ENCODE assay signal across 28 cellular contexts in the genomic region with DNA sequence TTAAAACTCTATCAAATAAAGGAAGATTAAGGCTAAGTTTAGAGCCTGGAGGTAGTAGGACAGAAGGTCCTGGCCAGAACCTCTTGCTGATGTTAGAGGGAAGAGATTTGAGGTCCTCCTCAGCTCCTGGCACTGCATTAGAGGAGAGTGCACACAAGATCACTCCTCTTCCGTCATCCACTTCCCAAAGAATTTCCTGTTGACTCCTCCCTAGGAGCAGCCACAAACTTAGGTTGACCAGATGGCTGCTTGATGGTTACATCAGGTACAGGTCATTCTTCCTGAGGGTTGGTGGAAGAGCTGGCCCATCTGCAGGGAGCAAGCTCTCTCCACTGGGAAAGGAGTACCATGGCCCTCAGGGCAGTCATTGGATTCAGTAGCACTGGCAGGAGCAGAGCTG.
"Had no signal": no experiment of that assay in that cellular context is flagged by ENCODE, and none has a peak within 500 bp of the region (broad histone marks: within the 10 kb centered on the region; RNA-seq: fewer than 3 reads in every experiment).

No MANE protein-coding gene starts in this region.

- H3K36me3 ChIP-seq: ascending aorta, MG63, SJSA1 had no signal

- H3K9me3 Mint-ChIP-seq: activated B cell treated with CpG ODN at 0.5 μM for 24 hours; activated CD4-positive, alpha-beta memory T cell treated with anti-CD3 and anti-CD28 coated beads, Interleukin-2, amount 10 ng/mL, durations not matched to agents 7 days and 5 days; activated naive CD8-positive, alpha-beta T cell treated with anti-CD3 and anti-CD28 coated beads for 36 hours had no signal

- H3K4me3 Mint-ChIP-seq: activated B cell treated with CpG ODN at 0.5 μM for 24 hours; activated CD4-positive, alpha-beta memory T cell treated with anti-CD3 and anti-CD28 coated beads, Interleukin-2, amount 10 ng/mL, durations not matched to agents 7 days and 5 days; activated CD8-positive, alpha-beta memory T cell treated with anti-CD3 and anti-CD28 coated beads, Interleukin-2, amount 10 ng/mL, durations not matched to agents 7 days and 5 days; activated naive CD8-positive, alpha-beta T cell treated with anti-CD3 and anti-CD28 coated beads for 36 hours had no signal

- H3K27ac Mint-ChIP-seq: activated B cell treated with CpG ODN at 0.5 μM for 24 hours; activated CD4-positive, alpha-beta memory T cell treated with anti-CD3 and anti-CD28 coated beads, Interleukin-2, amount 10 ng/mL, durations not matched to agents 7 days and 5 days; activated CD8-positive, alpha-beta memory T cell treated with anti-CD3 and anti-CD28 coated beads, Interleukin-2, amount 10 ng/mL, durations not matched to agents 7 days and 5 days; activated naive CD8-positive, alpha-beta T cell treated with anti-CD3 and anti-CD28 coated beads for 36 hours had no signal

- H3K4me1 Mint-ChIP-seq: activated B cell treated with CpG ODN at 0.5 μM for 24 hours; activated CD4-positive, alpha-beta memory T cell treated with anti-CD3 and anti-CD28 coated beads, Interleukin-2, amount 10 ng/mL, durations not matched to agents 7 days and 5 days; activated CD8-positive, alpha-beta memory T cell treated with anti-CD3 and anti-CD28 coated beads, Interleukin-2, amount 10 ng/mL, durations not matched to agents 7 days and 5 days; activated naive CD8-positive, alpha-beta T cell treated with anti-CD3 and anti-CD28 coated beads for 36 hours had no signal

- H3K27ac ChIP-seq: ascending aorta, SJSA1, VCaP had no signal

- H3K4me1 ChIP-seq: ascending aorta, SJSA1 had no signal

- DNase-seq: activated B cell treated with CpG ODN at 0.5 μM for 24 hours; activated CD4-positive, alpha-beta memory T cell treated with anti-CD3 and anti-CD28 coated beads, Interleukin-2, amount 10 ng/mL, durations not matched to agents 7 days and 5 days; activated CD4-positive, alpha-beta T cell treated with anti-CD3 and anti-CD28 coated beads for 1 hour; activated CD4-positive, alpha-beta T cell treated with anti-CD3 and anti-CD28 coated beads for 48 hours; activated CD8-positive, alpha-beta memory T cell treated with anti-CD3 and anti-CD28 coated beads for 24 hours; activated CD8-positive, alpha-beta memory T cell treated with anti-CD3 and anti-CD28 coated beads, Interleukin-2, amount 10 ng/mL, durations not matched to agents 7 days and 5 days; activated CD8-positive, alpha-beta memory T cell treated with anti-CD3 and anti-CD28 coated beads, Interleukin-2, amount 50 U/mL, for 48 hours; activated effector memory CD4-positive, alpha-beta T cell treated with Interleukin-2 at 50 U/mL for 16 hours; activated naive CD4-positive, alpha-beta T cell treated with anti-CD3 and anti-CD28 coated beads, Interleukin-2, amount 50 U/mL, for 16 hours; activated naive CD8-positive, alpha-beta T cell treated with anti-CD3 and anti-CD28 coated beads for 36 hours; activated T-cell treated with anti-CD3 and anti-CD28 coated beads, Interleukin-2, amount 50 U/mL, for 48 hours; amygdala; MG63; NCI-H1048; NCI-H1436 treated with DMSO at 0.1 percent for 48 hours; NCI-H1694 treated with DMSO at 0.1 percent for 48 hours; NCI-H2029; NCI-H345; NCI-H524 treated with DMSO at 0.1 percent for 48 hours; SHP77 treated with DMSO at 0.1 percent for 48 hours; SW 1271; T-helper 1 cell; T-helper 2 cell; T-helper 9 cell had no signal

- H3K4me3 ChIP-seq: ascending aorta, K562, MG63, SJSA1 had no signal

- H3K36me3 Mint-ChIP-seq: activated CD8-positive, alpha-beta memory T cell treated with anti-CD3 and anti-CD28 coated beads, Interleukin-2, amount 10 ng/mL, durations not matched to agents 7 days and 5 days; activated naive CD8-positive, alpha-beta T cell treated with anti-CD3 and anti-CD28 coated beads for 36 hours had no signal

- FAIRE-seq: K562 had no signal

- H3K27me3 ChIP-seq: ascending aorta, MG63, SJSA1 had no signal

- H3K9me3 ChIP-seq: ascending aorta, MG63, SJSA1 had no signal
